Comparison of ENCODE assay signal across 8 cellular contexts in the genomic region with DNA sequence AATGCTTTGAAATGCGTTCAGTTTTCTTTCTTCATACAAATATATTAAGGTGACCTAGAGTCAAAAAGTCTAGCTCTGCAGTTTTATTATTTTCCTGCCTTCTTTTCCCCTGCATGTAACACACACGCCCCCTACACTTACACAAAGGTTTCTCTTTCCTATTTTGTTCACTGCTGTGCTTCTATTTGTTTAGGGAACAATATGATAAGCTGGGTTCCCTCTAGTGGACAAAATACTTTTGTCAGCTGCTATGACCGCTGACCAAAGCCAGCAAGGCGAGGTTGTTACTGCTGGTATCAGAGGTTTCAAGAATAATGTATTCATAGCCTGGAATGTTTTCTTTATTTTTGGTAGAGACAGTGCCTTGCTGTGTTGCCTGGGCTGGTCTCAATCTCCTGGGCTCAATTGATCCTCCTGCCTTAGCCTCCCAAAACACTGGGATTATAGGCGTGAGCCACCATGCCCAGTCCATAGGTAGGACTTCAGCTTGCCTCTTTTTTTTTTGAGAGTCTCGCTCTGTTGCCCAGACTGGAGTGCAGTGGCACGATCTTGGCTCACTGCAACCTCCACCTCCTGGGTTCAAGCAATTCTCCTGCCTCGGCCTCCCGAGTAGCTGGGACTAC. TPM values are rescaled to one million over a fixed set of nuclear protein-coding genes. Genes with fewer than 3 reads are reported as not detected.
A peak's percentile ranks its signal among the peaks of the same experiment; 100 is the strongest.
DNase-seq lines count a peak whose midpoint lies in the region; ATAC-seq and TF ChIP-seq lines count a peak whose summit lies in the region.

No MANE protein-coding gene starts in this region.

- peaks cover 16% of the 10 kb centered on the region for H3K36me3 Mint-ChIP-seq in effector memory CD8-positive, alpha-beta T cell (ENCODE audit: insufficient read depth)

- no peak overlapping the region for H3K27ac Mint-ChIP-seq in effector memory CD8-positive, alpha-beta T cell

- TF ChIP-seq POLR2A in right lobe of liver (IDR thresholded peaks at IDR 0.05) = no peak

- no peaks in the 10 kb centered on the region for H3K9me3 ChIP-seq in right lobe of liver

- H3K4me3 ChIP-seq in right lobe of liver = no peak overlapping the region

- no peak overlapping the region for H3K27ac ChIP-seq in right lobe of liver

- 50% methylated on average over 8 of the region's 9 CpGs for WGBS in right lobe of liver (ENCODE audit: insufficient coverage, low coverage, low lambda C conversion rate, missing lambda C conversion rate)

- ATAC-seq in HG03432 (IDR thresholded peaks at IDR 0.05; ENCODE audit: unreplicated experiment) (peak; percentile 60), right lobe of liver (peak; percentile 95 to 100 (median 98)), GM21717 (IDR thresholded peaks at IDR 0.05; ENCODE audit: unreplicated experiment) (no peak)
- ATAC-seq in effector memory CD8-positive, alpha-beta T cell (replicated peaks) = peak; percentile 31

- intact Hi-C loops in right lobe of liver (cut with DNase I) = no loop called here

- H3K36me3 ChIP-seq in right lobe of liver = no peaks in the 10 kb centered on the region

- TF ChIP-seq CTCF in right lobe of liver (IDR thresholded peaks at IDR 0.05) = peak; percentile 69 to 89 (median 76)

- no peaks in the 10 kb centered on the region for H3K4me1 Mint-ChIP-seq in effector memory CD8-positive, alpha-beta T cell (ENCODE audit: low read depth in 2 of 2)

- no peaks in the 10 kb centered on the region for H3K27me3 ChIP-seq in right lobe of liver

- peak; percentile 44 for DNase-seq in GM04503 (ENCODE audit: low read depth)
- DNase-seq in OCI-M2 (lab: John Stamatoyannopoulos, UW; ENCODE audit: unreplicated experiment) = peak; percentile 25
- no peak for DNase-seq in effector memory CD8-positive, alpha-beta T cell
- DNase-seq in right lobe of liver = no peak
- DNase-seq in ureter (ENCODE audit: low spot score) = peak; percentile 49
- no peak for DNase-seq in NCI-H1436 (lab: John Stamatoyannopoulos, UW)

- H3K27me3 Mint-ChIP-seq in effector memory CD8-positive, alpha-beta T cell = no peaks in the 10 kb centered on the region

- no peaks in the 10 kb centered on the region for H3K9me3 Mint-ChIP-seq in effector memory CD8-positive, alpha-beta T cell

- H3K4me1 ChIP-seq in right lobe of liver = peaks cover 0 to 12% (median 2%) of the 10 kb centered on the region in 4 donors

- H3K4me3 Mint-ChIP-seq in effector memory CD8-positive, alpha-beta T cell = no peak overlapping the region

RNA-seq across cellular contexts. Expression of gene FNTB, which starts 33.4 kb away (rescaled TPM):
- total RNA-seq in right lobe of liver (10 to 100 TPM in 2 of 6 experiments, 1 to 10 TPM in 4; 6.1 to 19.2 (median 9.0) TPM), ureter (28.3 TPM)

RNA-seq across cellular contexts. Expression of gene RAB15, which starts 47.9 kb away (rescaled TPM):
- 10 to 100 TPM in 2 of 6 experiments, 1 to 10 TPM in 4; 6.5 to 13.8 (median 9.0) TPM for total RNA-seq in right lobe of liver
- total RNA-seq in ureter = 71.4 TPM

Comparison
In these comparisons a context has a peak if more than half of its experiments do, and no peak if none do; other contexts are left out.
1. DNase-seq: peak in GM04503 (single experiment), OCI-M2 (single experiment) and ureter (single experiment); none in effector memory CD8-positive, alpha-beta T cell (0 of 3), right lobe of liver (0 of 3) and NCI-H1436 (single experiment).